Comparison of ENCODE assay signal across 23 cellular contexts in genomic region chr16:19139436-19140091, GRCh38. TPM values are rescaled to one million over a fixed set of nuclear protein-coding genes. Genes with fewer than 3 reads are reported as not detected.
DNase-seq lines count a peak whose midpoint lies in the region; ATAC-seq and TF ChIP-seq lines count a peak whose summit lies in the region.
"Had no signal": no experiment of that assay in that cellular context is flagged by ENCODE, and none has a peak within 500 bp of the region (broad histone marks: within the 10 kb centered on the region; RNA-seq: fewer than 3 reads in every experiment).

No MANE protein-coding gene starts in this region.

- peak overlapping the region in 1 of 2 experiments; percentile 66; a peak in 1 of 4 replicates for H4K8ac ChIP-seq in IMR-90 (ENCODE audit: low read depth in 2 of 2, low read length in 2 of 2)
- no peak overlapping the region for H4K8ac ChIP-seq in trophoblast cell (ENCODE audit: low read depth, low read length)

- BruUV-seq in IMR-90 (replicated peaks; lab: Mats Ljungman, UMichigan) = no TSS peak

- H3K56ac ChIP-seq in IMR-90 (ENCODE audit: extremely low read depth, insufficient read depth, low read length) = no peak overlapping the region

- peak overlapping the region; percentile 83 for H2AK9ac ChIP-seq in IMR-90 (replicated peaks; ENCODE audit: low read depth, low read length, poor library complexity)

- peak overlapping the region; percentile 24; the same call in 1 of the 2 replicates for H4K5ac ChIP-seq in IMR-90 (ENCODE audit: low read depth, low read length)

- no peak for ATAC-seq in IMR-90 (ENCODE audit: low read depth)
- no peak for ATAC-seq in GM21526 (IDR thresholded peaks at IDR 0.05; ENCODE audit: low FRiP score, unreplicated experiment)
- ATAC-seq: CD8-positive, alpha-beta T cell; right cardiac atrium had no signal

- peak overlapping the region; percentile 93 for H2BK20ac ChIP-seq in IMR-90 (ENCODE audit: low read depth, low read length)

- TF ChIP-seq POLR2A in IMR-90 (IDR thresholded peaks at IDR 0.05; ENCODE audit: low read depth, low read length) (no peak), breast epithelium (IDR thresholded peaks at IDR 0.05) (no peak), suprapubic skin (IDR thresholded peaks at IDR 0.05) (no peak)

- H3K79me1 ChIP-seq in IMR-90 (ENCODE audit: low read depth in 1 of 2, low read length in 2 of 2) (peaks cover 0 to 9% of the 10 kb centered on the region in 2 experiments; a peak in 3 of 4 replicates), trophoblast cell (ENCODE audit: low read length) (no peaks in the 10 kb centered on the region)

- H2BK5ac ChIP-seq in IMR-90 (ENCODE audit: low read depth, low read length, poor library complexity, severe bottlenecking) = no peak overlapping the region
- H2BK5ac ChIP-seq in trophoblast cell (ENCODE audit: low read depth, low read length, poor library complexity) = no peak overlapping the region

- peak overlapping the region; percentile 86; the same call in 2 of the 3 replicates for H2BK15ac ChIP-seq in IMR-90 (ENCODE audit: low read depth, low read length)

- H3K4me1 ChIP-seq in IMR-90 (ENCODE audit: control insufficient read depth, insufficient read depth, low read length) (peaks cover 29% of the 10 kb centered on the region), breast epithelium (peaks cover 0 to 14% of the 10 kb centered on the region in 2 donors), hepatocyte (ENCODE audit: insufficient read depth) (peaks cover 38% of the 10 kb centered on the region), suprapubic skin (peaks cover 86% of the 10 kb centered on the region), trophoblast cell (ENCODE audit: control insufficient read depth in 1 of 2, insufficient read depth in 2 of 2, low read length in 2 of 2) (peaks cover 0 to 7% of the 10 kb centered on the region in 2 experiments)
- H3K4me1 ChIP-seq: ascending aorta had no signal

- TF ChIP-seq RAD21 in IMR-90 (IDR thresholded peaks at IDR 0.05; ENCODE audit: low read length) = no peak

- in situ Hi-C loops in IMR-90 (cut with MboI; ENCODE audit: low sequenced_read_pairs) = no loop called here

- H2AFZ ChIP-seq in IMR-90 (replicated peaks; ENCODE audit: low read length, poor library complexity) (peak overlapping the region; percentile 48), hepatocyte (no peak overlapping the region), trophoblast cell (ENCODE audit: insufficient read depth, low read length, poor library complexity) (no peak overlapping the region)

- H3K9me2 ChIP-seq in hepatocyte (replicated peaks; ENCODE audit: insufficient read depth) = no peaks in the 10 kb centered on the region
- H3K9me2 ChIP-seq: SK-N-SH had no signal

- H4K20me1 ChIP-seq in IMR-90 (ENCODE audit: insufficient read depth, low read length) = no peaks in the 10 kb centered on the region
- no peaks in the 10 kb centered on the region for H4K20me1 ChIP-seq in hepatocyte (ENCODE audit: insufficient read depth, poor library complexity, severe bottlenecking)

- H3K4me3 ChIP-seq in IMR-90 (ENCODE audit: insufficient read depth, low read depth, low read length) (no peak overlapping the region), breast epithelium (no peak overlapping the region), hepatocyte (no peak overlapping the region), suprapubic skin (no peak overlapping the region), trophoblast cell (ENCODE audit: low read depth, low read length) (no peak overlapping the region)
- H3K4me3 ChIP-seq: ascending aorta, spleen had no signal

- H3K9ac ChIP-seq in IMR-90 (ENCODE audit: low read depth, low read length) (no peak overlapping the region), trophoblast cell (ENCODE audit: low read length) (no peak overlapping the region)
- H3K9ac ChIP-seq: SK-N-SH had no signal

- no CpG with 5 or more reads among the region's 5 CpGs for WGBS in IMR-90 (ENCODE audit: extremely low coverage in 2 of 2, insufficient read length in 1 of 2), 2 experiments
- 74% methylated on average over 5 of the region's 5 CpGs for WGBS in hepatocyte (ENCODE audit: low lambda C conversion rate, missing lambda C conversion rate)
- 48% methylated on average over 5 of the region's 5 CpGs for WGBS in suprapubic skin
- no CpG with 5 or more reads among the region's 5 CpGs for WGBS in trophoblast cell (ENCODE audit: extremely low coverage, insufficient coverage, insufficient read length)

- peak overlapping the region; percentile 82 for H3K4ac ChIP-seq in IMR-90 (ENCODE audit: low read depth, low read length)
- no peak overlapping the region for H3K4ac ChIP-seq in trophoblast cell (ENCODE audit: low read depth, low read length)

- DNase-seq in IMR-90 = no peak
- DNase-seq in breast epithelium (ENCODE audit: low spot score in 2 of 2) = no peak
- DNase-seq in hepatocyte (ENCODE audit: low spot score) = no peak
- DNase-seq in suprapubic skin (ENCODE audit: low spot score in 2 of 2) = no peak
- DNase-seq in trophoblast cell = no peak
- no peak for DNase-seq in stimulated activated naive CD4-positive, alpha-beta T cell treated with Interleukin-2 at 50 U/mL for 16 hours (lab: John Stamatoyannopoulos, UW)
- DNase-seq: ACHN; activated CD4-positive, alpha-beta T cell treated with anti-CD3 and anti-CD28 coated beads, Interleukin-2, amount 50 U/mL, for 4 hours; activated CD4-positive, CD25-positive, alpha-beta regulatory T cell; activated gamma-delta T cell treated with Interleukin-2 at 50 U/mL for 16 hours; activated T-cell treated with anti-CD3 and anti-CD28 coated beads, Interleukin-2, amount 50 U/mL, for 48 hours; CD8-positive, alpha-beta T cell; cortex of kidney; GOT3; NCI-H446 treated with DMSO at 0.1 percent for 48 hours; posterior cingulate gyrus; right cardiac atrium; SK-N-SH; spleen; stimulated activated CD4-positive, alpha-beta T cell treated with anti-CD3 and anti-CD28 coated beads, Interleukin-2, amount 100 ng/mL, for 24 hours had no signal

- H3K27ac ChIP-seq in IMR-90 (ENCODE audit: insufficient read depth, low read length) (no peak overlapping the region), breast epithelium (peak overlapping the region; percentile 58 to 62), hepatocyte (peak overlapping the region; percentile 55), suprapubic skin (peak overlapping the region; percentile 58), trophoblast cell (ENCODE audit: low read depth, low read length) (no peak overlapping the region)
- H3K27ac ChIP-seq: ascending aorta, spleen had no signal

- peaks cover 15% of the 10 kb centered on the region for H3K9me1 ChIP-seq in IMR-90 (ENCODE audit: insufficient read depth, low read length)

- intact Hi-C loops in IMR-90 (cut with micrococcal nuclease) = no loop called here
- intact Hi-C loops in breast epithelium (cut with DNase I; ENCODE audit: low total_unique reads) = no loop called here

- TF ChIP-seq CTCF in IMR-90 (conservative IDR thresholded peaks at IDR 0.05; ENCODE audit: low read depth, low read length) (no peak), breast epithelium (IDR thresholded peaks at IDR 0.05) (no peak), hepatocyte (IDR thresholded peaks at IDR 0.05; ENCODE audit: poor library complexity) (no peak), suprapubic skin (IDR thresholded peaks at IDR 0.05) (no peak)

- H3K4me2 ChIP-seq in IMR-90 (ENCODE audit: low read depth, low read length) = peak overlapping the region; percentile 17; the same call in 1 of the 2 replicates
- H3K4me2 ChIP-seq in hepatocyte = peak overlapping the region; percentile 14
- H3K4me2 ChIP-seq in trophoblast cell (ENCODE audit: low read length) = no peak overlapping the region
- H3K4me2 ChIP-seq: SK-N-SH had no signal

- H3K9me3 ChIP-seq in IMR-90 (ENCODE audit: control insufficient read depth, insufficient read depth, low read length) = no peaks in the 10 kb centered on the region
- H3K9me3 ChIP-seq in breast epithelium = no peaks in the 10 kb centered on the region
- no peaks in the 10 kb centered on the region for H3K9me3 ChIP-seq in hepatocyte (ENCODE audit: low read depth)
- no peaks in the 10 kb centered on the region for H3K9me3 ChIP-seq in suprapubic skin
- H3K9me3 ChIP-seq in trophoblast cell (ENCODE audit: insufficient read depth, low read depth, low read length) = no peaks in the 10 kb centered on the region
- H3K9me3 ChIP-seq: ascending aorta, SK-N-SH, spleen had no signal

- no peak for TF ChIP-seq EP300 in suprapubic skin (IDR thresholded peaks at IDR 0.05)

- H3K79me2 ChIP-seq in hepatocyte (no peaks in the 10 kb centered on the region), trophoblast cell (ENCODE audit: control insufficient read depth, insufficient read depth, low read length, poor library complexity) (no peaks in the 10 kb centered on the region)

- H2BK120ac ChIP-seq in IMR-90 (ENCODE audit: low read depth, low read length) (peak overlapping the region; percentile 92), trophoblast cell (ENCODE audit: insufficient read depth, low read length, poor library complexity) (no peak overlapping the region)

- H3K36me3 ChIP-seq in IMR-90 (ENCODE audit: control insufficient read depth, insufficient read depth, low read length) = no peaks in the 10 kb centered on the region
- H3K36me3 ChIP-seq in breast epithelium = no peaks in the 10 kb centered on the region
- H3K36me3 ChIP-seq in hepatocyte (replicated peaks; ENCODE audit: insufficient read depth, low read depth) = no peaks in the 10 kb centered on the region
- H3K36me3 ChIP-seq in suprapubic skin = no peaks in the 10 kb centered on the region
- H3K36me3 ChIP-seq in trophoblast cell (ENCODE audit: control insufficient read depth in 1 of 2, insufficient read depth in 2 of 2, low read length in 2 of 2) = no peaks in the 10 kb centered on the region
- H3K36me3 ChIP-seq: ascending aorta, spleen had no signal

- dilution Hi-C loops in IMR-90 (cut with HindIII; ENCODE audit: low sequenced_read_pairs, unreplicated experiment) = no loop called here

- H3K23ac ChIP-seq in IMR-90 (ENCODE audit: low read depth, low read length) (peak overlapping the region; percentile 45; the same call in 1 of the 2 replicates), trophoblast cell (ENCODE audit: low read length) (no peak overlapping the region)

- H4K12ac ChIP-seq in trophoblast cell (ENCODE audit: low read depth, low read length) = no peak overlapping the region

- POLR2A ChIA-PET in IMR-90 (lab: Charles Lee; ENCODE audit: unreplicated experiment) = no interaction called here

- H2AK5ac ChIP-seq in IMR-90 (ENCODE audit: low read depth, low read length) (peak overlapping the region; percentile 94), trophoblast cell (ENCODE audit: low read length) (no peak overlapping the region)

- CTCF ChIA-PET in IMR-90 (lab: Yijun Ruan, JAX) = interaction anchor here (0.7 to 1.2 kb wide), 2 partner anchors 9 to 54 kb away, joined by 3 to 5 read pairs; no protein-coding TSS in a partner anchor

- H4K91ac ChIP-seq in IMR-90 (ENCODE audit: insufficient read depth, low read depth, low read length) = peak overlapping the region; percentile 52
- H4K91ac ChIP-seq in trophoblast cell (ENCODE audit: low read depth, low read length) = no peak overlapping the region

- H3K14ac ChIP-seq in IMR-90 (replicated peaks; ENCODE audit: low read depth, low read length) = peak overlapping the region; percentile 55; the same call in 1 of the 2 replicates
- H3K14ac ChIP-seq in trophoblast cell (ENCODE audit: low read length) = no peak overlapping the region

- H3K18ac ChIP-seq in IMR-90 (ENCODE audit: low read depth, low read length) (peak overlapping the region; percentile 31), trophoblast cell (ENCODE audit: low read length) (no peak overlapping the region)

- H3K27me3 ChIP-seq in IMR-90 (ENCODE audit: control insufficient read depth, insufficient read depth, low read length) = peaks cover under 1% of the 10 kb centered on the region; the same call in 1 of the 2 replicates
- no peaks in the 10 kb centered on the region for H3K27me3 ChIP-seq in breast epithelium
- H3K27me3 ChIP-seq in hepatocyte = peaks cover 3% of the 10 kb centered on the region
- H3K27me3 ChIP-seq in suprapubic skin = no peaks in the 10 kb centered on the region
- H3K27me3 ChIP-seq in trophoblast cell (ENCODE audit: insufficient read depth, low read length) = no peaks in the 10 kb centered on the region
- H3K27me3 ChIP-seq: ascending aorta had no signal

- no peak overlapping the region for H2BK12ac ChIP-seq in trophoblast cell (ENCODE audit: low read length)

RNA-seq across cellular contexts. Expression of gene ITPRIPL2, which starts 25.8 kb away (rescaled TPM):
- total RNA-seq in IMR-90 (2012; rRNA removed) = 11.1 and 15.0 TPM in 2 replicates
- 9.2 and 10.1 TPM in 2 replicates for polyA plus RNA-seq in IMR-90 (2012; rRNA removed)
- 5.2 and 16.1 TPM in 2 replicates for polyA plus RNA-seq in IMR-90 (2012; cell fraction: cytosol; rRNA removed)
- 6.1 and 13.7 TPM in 2 replicates for polyA plus RNA-seq in IMR-90 (2012; cell fraction: nucleus; rRNA removed; ENCODE audit: low replicate concordance)
- 10 to 100 TPM; 36.1 to 66.6 (median 40.3) TPM for total RNA-seq in breast epithelium
- total RNA-seq in hepatocyte = 16.3 and 20.1 TPM in 2 replicates
- polyA plus RNA-seq in hepatocyte = 8.6 and 10.3 TPM in 2 replicates
- 10 to 100 TPM; 39.0 to 91.9 (median 69.6) TPM for total RNA-seq in suprapubic skin
- polyA plus RNA-seq in trophoblast cell (2013) = 12.7 and 13.3 TPM in 2 replicates

RNA-seq across cellular contexts. Expression of gene SYT17, which starts 28.5 kb away (rescaled TPM):
- not detected in 2 replicates for total RNA-seq in IMR-90 (2012; rRNA removed)
- not detected in 2 replicates for polyA plus RNA-seq in IMR-90 (2012; rRNA removed)
- polyA plus RNA-seq in IMR-90 (2012; cell fraction: cytosol; rRNA removed) = 0.05 and 0.57 TPM in 2 replicates
- 0.22 and 0.24 TPM in 2 replicates for polyA plus RNA-seq in IMR-90 (2012; cell fraction: nucleus; rRNA removed; ENCODE audit: low replicate concordance)
- 10 to 100 TPM in 1 of 3 donors, 1 to 10 TPM in 2; 1.9 to 11.9 (median 5.2) TPM for total RNA-seq in breast epithelium
- total RNA-seq in hepatocyte = 4.3 and 6.7 TPM in 2 replicates
- 6.9 and 7.3 TPM in 2 replicates for polyA plus RNA-seq in hepatocyte
- total RNA-seq in suprapubic skin = 10 to 100 TPM in 2 of 4 donors, 1 to 10 TPM in 2; 2.5 to 27.6 (median 9.7) TPM
- 3.4 and 3.9 TPM in 2 replicates for polyA plus RNA-seq in trophoblast cell (2013)
- total RNA-seq: CD8-positive, alpha-beta T cell; T-helper 1 cell treated with Interleukin-12 subunit alpha and Interleukin-12 subunit beta and Interleukin-4 antibody, amounts not matched to agents 30 ng/mL and 1 ng/mL, for 36 hours had no signal

Comparison
In these comparisons a context has a peak if more than half of its experiments do, and no peak if none do; other contexts are left out.
1. H3K27ac ChIP-seq: peak in breast epithelium (2 of 2), hepatocyte (single experiment) and suprapubic skin (single experiment); none in IMR-90 (single experiment) and trophoblast cell (single experiment).